Comparison of ENCODE assay signal across 1 cellular context in the genomic region with DNA sequence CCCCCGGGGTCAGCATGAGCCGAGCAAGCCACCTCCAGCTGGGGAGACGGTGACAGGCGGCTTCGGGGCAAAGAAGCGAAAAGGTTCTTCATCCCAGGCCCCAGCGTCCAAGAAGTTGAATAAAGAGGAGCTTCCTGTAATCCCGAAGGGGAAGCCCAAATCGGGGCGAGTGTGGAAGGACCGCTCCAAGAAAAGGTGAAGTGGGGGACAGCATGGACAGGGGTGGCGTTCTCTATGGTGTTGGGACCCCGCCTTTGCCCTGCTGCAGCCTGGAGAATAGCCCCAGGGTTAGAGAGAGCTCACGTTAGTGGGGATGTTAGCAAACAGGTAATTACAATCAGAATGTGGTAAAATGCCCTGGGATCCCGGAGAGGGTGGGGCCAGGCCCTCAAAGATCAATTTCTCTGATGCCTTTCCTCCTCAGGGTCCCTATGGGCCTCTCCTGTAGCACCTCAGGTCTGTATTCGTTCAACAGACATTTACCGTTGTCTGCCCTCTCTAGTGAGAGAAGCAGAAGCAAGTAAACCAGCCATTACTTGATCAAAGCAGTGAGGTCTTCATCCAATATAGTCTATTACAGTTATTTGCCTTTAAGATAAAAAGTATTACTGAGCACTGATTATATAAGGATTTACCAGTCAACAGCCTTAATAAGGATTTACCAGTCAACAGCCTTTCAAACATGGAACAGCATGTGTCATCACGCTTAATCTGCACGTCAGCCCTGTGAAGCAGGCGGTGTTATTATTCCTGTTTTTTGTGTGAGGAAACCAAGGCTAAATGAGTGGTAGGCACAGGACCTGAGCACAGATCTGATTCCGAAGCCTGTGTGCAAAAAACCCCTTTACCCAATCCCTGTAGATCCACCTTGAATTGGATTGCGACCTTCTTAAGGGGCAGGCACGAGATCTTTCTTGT.
TF ChIP-seq lines count a peak whose summit lies in the region.

No MANE protein-coding gene starts in this region.

TF ChIP-seq in GM12878, 131 proteins besides CTCF, POLR2A, EP300 and RAD21:
- no peak for TF ChIP-seq ZZZ3 (IDR thresholded peaks at IDR 0.05; ENCODE audit: control insufficient read depth, insufficient read length, low read depth)
- TF ChIP-seq STAT1 (conservative IDR thresholded peaks at IDR 0.05): no peak
- TF ChIP-seq, protein P1, sequence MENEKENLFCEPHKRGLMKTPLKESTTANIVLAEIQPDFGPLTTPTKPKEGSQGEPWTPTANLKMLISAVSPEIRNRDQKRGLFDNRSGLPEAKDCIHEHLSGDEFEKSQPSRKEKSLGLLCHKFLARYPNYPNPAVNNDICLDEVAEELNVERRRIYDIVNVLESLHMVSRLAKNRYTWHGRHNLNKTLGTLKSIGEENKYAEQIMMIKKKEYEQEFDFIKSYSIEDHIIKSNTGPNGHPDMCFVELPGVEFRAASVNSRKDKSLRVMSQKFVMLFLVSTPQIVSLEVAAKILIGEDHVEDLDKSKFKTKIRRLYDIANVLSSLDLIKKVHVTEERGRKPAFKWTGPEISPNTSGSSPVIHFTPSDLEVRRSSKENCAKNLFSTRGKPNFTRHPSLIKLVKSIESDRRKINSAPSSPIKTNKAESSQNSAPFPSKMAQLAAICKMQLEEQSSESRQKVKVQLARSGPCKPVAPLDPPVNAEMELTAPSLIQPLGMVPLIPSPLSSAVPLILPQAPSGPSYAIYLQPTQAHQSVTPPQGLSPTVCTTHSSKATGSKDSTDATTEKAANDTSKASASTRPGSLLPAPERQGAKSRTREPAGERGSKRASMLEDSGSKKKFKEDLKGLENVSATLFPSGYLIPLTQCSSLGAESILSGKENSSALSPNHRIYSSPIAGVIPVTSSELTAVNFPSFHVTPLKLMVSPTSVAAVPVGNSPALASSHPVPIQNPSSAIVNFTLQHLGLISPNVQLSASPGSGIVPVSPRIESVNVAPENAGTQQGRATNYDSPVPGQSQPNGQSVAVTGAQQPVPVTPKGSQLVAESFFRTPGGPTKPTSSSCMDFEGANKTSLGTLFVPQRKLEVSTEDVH (IDR thresholded peaks at IDR 0.05; ENCODE audit: low read depth, partially characterized antibody): no peak
- TF ChIP-seq POLR2AphosphoS5 (IDR thresholded peaks at IDR 0.05; ENCODE audit: low read length): no peak
- TF ChIP-seq, protein P2, sequence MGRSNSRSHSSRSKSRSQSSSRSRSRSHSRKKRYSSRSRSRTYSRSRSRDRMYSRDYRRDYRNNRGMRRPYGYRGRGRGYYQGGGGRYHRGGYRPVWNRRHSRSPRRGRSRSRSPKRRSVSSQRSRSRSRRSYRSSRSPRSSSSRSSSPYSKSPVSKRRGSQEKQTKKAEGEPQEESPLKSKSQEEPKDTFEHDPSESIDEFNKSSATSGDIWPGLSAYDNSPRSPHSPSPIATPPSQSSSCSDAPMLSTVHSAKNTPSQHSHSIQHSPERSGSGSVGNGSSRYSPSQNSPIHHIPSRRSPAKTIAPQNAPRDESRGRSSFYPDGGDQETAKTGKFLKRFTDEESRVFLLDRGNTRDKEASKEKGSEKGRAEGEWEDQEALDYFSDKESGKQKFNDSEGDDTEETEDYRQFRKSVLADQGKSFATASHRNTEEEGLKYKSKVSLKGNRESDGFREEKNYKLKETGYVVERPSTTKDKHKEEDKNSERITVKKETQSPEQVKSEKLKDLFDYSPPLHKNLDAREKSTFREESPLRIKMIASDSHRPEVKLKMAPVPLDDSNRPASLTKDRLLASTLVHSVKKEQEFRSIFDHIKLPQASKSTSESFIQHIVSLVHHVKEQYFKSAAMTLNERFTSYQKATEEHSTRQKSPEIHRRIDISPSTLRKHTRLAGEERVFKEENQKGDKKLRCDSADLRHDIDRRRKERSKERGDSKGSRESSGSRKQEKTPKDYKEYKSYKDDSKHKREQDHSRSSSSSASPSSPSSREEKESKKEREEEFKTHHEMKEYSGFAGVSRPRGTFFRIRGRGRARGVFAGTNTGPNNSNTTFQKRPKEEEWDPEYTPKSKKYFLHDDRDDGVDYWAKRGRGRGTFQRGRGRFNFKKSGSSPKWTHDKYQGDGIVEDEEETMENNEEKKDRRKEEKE (IDR thresholded peaks at IDR 0.05): no peak
- TF ChIP-seq SUZ12 (IDR thresholded peaks at IDR 0.05; ENCODE audit: unreplicated experiment): no peak
- no peak for TF ChIP-seq ZNF274 (IDR thresholded peaks at IDR 0.05; ENCODE audit: insufficient read depth, insufficient read length)
TF ChIP-seq in GM12878: peak in this region for 0.
